ENCODE assay signal across 13 cellular contexts in the genomic region with DNA sequence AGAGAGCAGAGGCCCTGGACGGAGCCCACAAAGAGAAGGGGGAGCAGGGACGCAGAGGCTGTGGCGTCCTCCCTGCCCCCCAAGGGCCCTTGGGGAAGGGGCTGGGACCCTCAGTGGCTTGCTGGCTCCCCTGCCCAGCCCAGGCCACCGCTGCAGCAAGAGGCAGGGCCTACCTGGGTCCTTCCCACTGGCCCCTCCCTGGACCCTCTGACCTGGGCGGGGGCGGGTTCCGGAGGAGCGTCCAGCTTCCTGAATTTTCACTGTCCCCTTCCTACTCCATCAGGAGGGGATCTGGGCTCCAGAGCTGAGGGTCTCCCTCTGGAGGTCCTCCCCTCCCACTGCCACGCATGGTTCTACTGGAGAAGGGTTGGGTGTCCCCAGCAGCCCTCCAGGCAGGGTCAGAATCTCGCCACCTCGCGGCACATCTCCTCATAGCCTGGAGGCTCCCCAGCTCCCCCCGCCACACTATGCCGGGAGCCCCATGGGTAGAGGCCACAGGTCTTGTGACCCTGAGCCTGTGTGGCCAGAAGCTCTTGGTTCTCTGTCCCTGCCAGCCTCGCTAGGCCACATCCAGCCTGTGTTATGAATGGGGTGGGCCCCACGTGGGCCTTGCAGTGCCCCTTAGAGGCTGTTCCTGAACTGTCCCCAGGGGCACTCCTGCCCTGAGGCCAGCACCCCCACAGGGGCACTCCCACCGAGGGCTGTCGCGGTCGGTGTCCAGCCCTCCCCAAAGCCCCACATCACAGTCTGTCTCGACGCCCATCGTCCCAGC. TPM values are rescaled to one million over a fixed set of nuclear protein-coding genes. Genes with fewer than 3 reads are reported as not detected.
DNase-seq lines count a peak whose midpoint lies in the region; ATAC-seq and TF ChIP-seq lines count a peak whose summit lies in the region.
"Had no signal": no experiment of that assay in that cellular context is flagged by ENCODE, and none has a peak within 500 bp of the region (broad histone marks: within the 10 kb centered on the region; RNA-seq: fewer than 3 reads in every experiment).

No MANE protein-coding gene starts in this region.

- no peaks in the 10 kb centered on the region for H3K9me3 ChIP-seq in right lobe of liver
- no peaks in the 10 kb centered on the region for H3K9me3 ChIP-seq in subcutaneous abdominal adipose tissue (ENCODE audit: control insufficient read depth in 5 of 5, low read length in 5 of 5)

- H3K27me3 ChIP-seq in right lobe of liver (no peaks in the 10 kb centered on the region), subcutaneous abdominal adipose tissue (ENCODE audit: control insufficient read depth in 5 of 5, insufficient read depth in 4 of 5, low read length in 5 of 5) (peaks cover 45 to 68% (median 53%) of the 10 kb centered on the region in 5 donors)

- TF ChIP-seq CTCF in right lobe of liver (IDR thresholded peaks at IDR 0.05): no peak
- TF ChIP-seq CTCF in type B pancreatic cell (conservative IDR thresholded peaks at IDR 0.05): no peak

- H3K27ac ChIP-seq in right lobe of liver (peak overlapping the region in 2 of 3 donors; percentile 4 to 67), subcutaneous abdominal adipose tissue (ENCODE audit: low read depth, low read length) (peak overlapping the region; percentile 82)

- peak overlapping the region in 3 of 5 donors; percentile 1 to 69 (median 43) for H3K9ac ChIP-seq in subcutaneous abdominal adipose tissue (ENCODE audit: low read length in 5 of 5)

- H3K4me3 ChIP-seq in right lobe of liver (peak overlapping the region in 1 of 3 donors; percentile 2), subcutaneous abdominal adipose tissue (ENCODE audit: low read depth in 1 of 5, low read length in 5 of 5) (peak overlapping the region in 3 of 5 donors; percentile 58 to 65 (median 58))

- H3K27ac Mint-ChIP-seq in activated T-cell treated with anti-CD3 and anti-CD28 coated beads, Interleukin-2, amount 50 U/mL, for 72 hours: no peak overlapping the region
- no peak overlapping the region for H3K27ac Mint-ChIP-seq in activated T-helper 2 cell treated with anti-CD3 and anti-CD28 coated beads, Interferon-gamma antibody, Interleukin-2, Interleukin-4, amounts not matched to agents 10 μg/mL and 5 μg/mL and 100 μg/mL, durations not matched to agents 14 hours and 24 hours and 36 hours
- H3K27ac Mint-ChIP-seq in type B pancreatic cell: no peak overlapping the region
- H3K27ac Mint-ChIP-seq: activated naive CD4-positive, alpha-beta T cell treated with anti-CD3 and anti-CD28 coated beads, Interleukin-2, amount 50 U/mL, for 72 hours; T-cell had no signal

- no peaks in the 10 kb centered on the region for H3K9me3 Mint-ChIP-seq in activated T-cell treated with anti-CD3 and anti-CD28 coated beads, Interleukin-2, amount 50 U/mL, for 72 hours
- no peaks in the 10 kb centered on the region for H3K9me3 Mint-ChIP-seq in activated T-helper 2 cell treated with anti-CD3 and anti-CD28 coated beads, Interferon-gamma antibody, Interleukin-2, Interleukin-4, amounts not matched to agents 10 μg/mL and 5 μg/mL and 100 μg/mL, durations not matched to agents 14 hours and 24 hours and 36 hours
- H3K9me3 Mint-ChIP-seq in type B pancreatic cell: no peaks in the 10 kb centered on the region
- H3K9me3 Mint-ChIP-seq: activated naive CD4-positive, alpha-beta T cell treated with anti-CD3 and anti-CD28 coated beads, Interleukin-2, amount 50 U/mL, for 72 hours; T-cell had no signal

- no peaks in the 10 kb centered on the region for H3K36me3 ChIP-seq in right lobe of liver
- H3K36me3 ChIP-seq in subcutaneous abdominal adipose tissue (ENCODE audit: control insufficient read depth in 5 of 5, insufficient read depth in 5 of 5, low read length in 5 of 5): peaks cover 0 to 6% (median 3%) of the 10 kb centered on the region in 5 donors

- H3K27me3 Mint-ChIP-seq in activated T-cell treated with anti-CD3 and anti-CD28 coated beads, Interleukin-2, amount 50 U/mL, for 72 hours (ENCODE audit: low read depth): peaks cover 36% of the 10 kb centered on the region
- peaks cover 28% of the 10 kb centered on the region for H3K27me3 Mint-ChIP-seq in activated T-helper 2 cell treated with anti-CD3 and anti-CD28 coated beads, Interferon-gamma antibody, Interleukin-2, Interleukin-4, amounts not matched to agents 10 μg/mL and 5 μg/mL and 100 μg/mL, durations not matched to agents 14 hours and 24 hours and 36 hours (ENCODE audit: low read depth)
- peaks cover 55% of the 10 kb centered on the region for H3K27me3 Mint-ChIP-seq in type B pancreatic cell

- peaks cover 4% of the 10 kb centered on the region for H3K4me1 Mint-ChIP-seq in activated T-cell treated with anti-CD3 and anti-CD28 coated beads, Interleukin-2, amount 50 U/mL, for 72 hours (ENCODE audit: low read depth)
- peaks cover 7% of the 10 kb centered on the region for H3K4me1 Mint-ChIP-seq in activated T-helper 2 cell treated with anti-CD3 and anti-CD28 coated beads, Interferon-gamma antibody, Interleukin-2, Interleukin-4, amounts not matched to agents 10 μg/mL and 5 μg/mL and 100 μg/mL, durations not matched to agents 14 hours and 24 hours and 36 hours (ENCODE audit: low read depth)
- peaks cover 13% of the 10 kb centered on the region for H3K4me1 Mint-ChIP-seq in type B pancreatic cell (ENCODE audit: unreplicated experiment)

- H3K36me3 Mint-ChIP-seq in activated T-cell treated with anti-CD3 and anti-CD28 coated beads, Interleukin-2, amount 50 U/mL, for 72 hours (ENCODE audit: insufficient read depth in 2 of 2): no peaks in the 10 kb centered on the region
- H3K36me3 Mint-ChIP-seq in activated T-helper 2 cell treated with anti-CD3 and anti-CD28 coated beads, Interferon-gamma antibody, Interleukin-2, Interleukin-4, amounts not matched to agents 10 μg/mL and 5 μg/mL and 100 μg/mL, durations not matched to agents 14 hours and 24 hours and 36 hours (ENCODE audit: low read depth): no peaks in the 10 kb centered on the region
- H3K36me3 Mint-ChIP-seq in type B pancreatic cell: no peaks in the 10 kb centered on the region
- H3K36me3 Mint-ChIP-seq: activated naive CD4-positive, alpha-beta T cell treated with anti-CD3 and anti-CD28 coated beads, Interleukin-2, amount 50 U/mL, for 72 hours; T-cell had no signal

- TF ChIP-seq POLR2A in right lobe of liver (IDR thresholded peaks at IDR 0.05): no peak

- H3K4me1 ChIP-seq in right lobe of liver (no peaks in the 10 kb centered on the region), subcutaneous abdominal adipose tissue (ENCODE audit: control insufficient read depth in 5 of 5, insufficient read depth in 5 of 5, low read length in 5 of 5) (peaks cover 0 to 63% (median 13%) of the 10 kb centered on the region in 5 donors)

- ATAC-seq in activated T-cell treated with anti-CD3 and anti-CD28 coated beads, Interleukin-2, amount 50 U/mL, for 72 hours (replicated peaks in 1 of 2): no peak
- no peak for ATAC-seq in right lobe of liver
- ATAC-seq in HG03378 (IDR thresholded peaks at IDR 0.05; ENCODE audit: unreplicated experiment): no peak
- no peak for ATAC-seq in sciatic nerve
- ATAC-seq: activated naive CD4-positive, alpha-beta T cell treated with anti-CD3 and anti-CD28 coated beads, Interleukin-2, amount 50 U/mL, for 72 hours; T-cell had no signal

- peak overlapping the region; percentile 40 to 71 for H3K4me3 Mint-ChIP-seq in activated T-cell treated with anti-CD3 and anti-CD28 coated beads, Interleukin-2, amount 50 U/mL, for 72 hours
- peak overlapping the region; percentile 13 for H3K4me3 Mint-ChIP-seq in activated T-helper 2 cell treated with anti-CD3 and anti-CD28 coated beads, Interferon-gamma antibody, Interleukin-2, Interleukin-4, amounts not matched to agents 10 μg/mL and 5 μg/mL and 100 μg/mL, durations not matched to agents 14 hours and 24 hours and 36 hours (ENCODE audit: low read depth)
- no peak overlapping the region for H3K4me3 Mint-ChIP-seq in type B pancreatic cell

- WGBS in right lobe of liver (ENCODE audit: insufficient coverage, low coverage, low lambda C conversion rate, missing lambda C conversion rate): 83% methylated on average over 1 of the region's 23 CpGs

- no peak for DNase-seq in activated T-cell treated with anti-CD3 and anti-CD28 coated beads, Interleukin-2, amount 50 U/mL, for 72 hours
- DNase-seq in activated T-cell treated with anti-CD3 and anti-CD28 coated beads, Interleukin-2, amount 50 U/mL, for 48 hours: no peak
- DNase-seq in activated T-helper 2 cell treated with anti-CD3 and anti-CD28 coated beads, Interferon-gamma antibody, Interleukin-2, Interleukin-4, amounts not matched to agents 10 μg/mL and 5 μg/mL and 100 μg/mL, durations not matched to agents 14 hours and 24 hours and 36 hours (ENCODE audit: low spot score): no peak
- DNase-seq in right lobe of liver (no peak), type B pancreatic cell (ENCODE audit: extremely low spot score, unreplicated experiment) (no peak), sciatic nerve (ENCODE audit: low spot score) (no peak)
- DNase-seq: DMS153, mammary epithelial cell, T-cell, trophoblast cell had no signal

- intact Hi-C loops in activated T-helper 2 cell treated with anti-CD3 and anti-CD28 coated beads, Interferon-gamma antibody, Interleukin-2, Interleukin-4, amounts not matched to agents 10 μg/mL and 5 μg/mL and 100 μg/mL, durations not matched to agents 14 hours and 24 hours and 36 hours (cut with micrococcal nuclease): no loop called here
- intact Hi-C loops in right lobe of liver (cut with DNase I) (no loop called here), sciatic nerve (cut with DNase I) (no loop called here)

RNA-seq across cellular contexts. Expression of a gene that starts 1.0 kb away (rescaled TPM):
- total RNA-seq in activated T-cell treated with anti-CD3 and anti-CD28 coated beads, Interleukin-2, amount 50 U/mL, for 72 hours: under 1 TPM; 0.46 to 0.72 TPM
- total RNA-seq in activated T-helper 2 cell treated with anti-CD3 and anti-CD28 coated beads, Interferon-gamma antibody, Interleukin-2, Interleukin-4, amounts not matched to agents 10 μg/mL and 5 μg/mL and 100 μg/mL, durations not matched to agents 14 hours and 24 hours and 36 hours: 1.0 and 1.1 TPM in 2 replicates
- total RNA-seq in right lobe of liver (1 to 10 TPM; 4.1 to 7.8 (median 5.6) TPM), type B pancreatic cell (ENCODE audit: low replicate concordance) (0.72 and 1.2 TPM in 2 replicates), sciatic nerve (134 TPM)

RNA-seq across cellular contexts. Expression of a gene that starts 12.6 kb away (rescaled TPM):
- 10 to 100 TPM; 55.5 to 61.6 TPM for total RNA-seq in activated T-cell treated with anti-CD3 and anti-CD28 coated beads, Interleukin-2, amount 50 U/mL, for 72 hours
- 49.0 and 49.9 TPM in 2 replicates for total RNA-seq in activated T-helper 2 cell treated with anti-CD3 and anti-CD28 coated beads, Interferon-gamma antibody, Interleukin-2, Interleukin-4, amounts not matched to agents 10 μg/mL and 5 μg/mL and 100 μg/mL, durations not matched to agents 14 hours and 24 hours and 36 hours
- 10 to 100 TPM; 14.8 to 45.6 (median 28.6) TPM for total RNA-seq in right lobe of liver
- total RNA-seq in type B pancreatic cell (ENCODE audit: low replicate concordance): 33.4 and 73.3 TPM in 2 replicates
- total RNA-seq in sciatic nerve: 81.2 TPM

RNA-seq across cellular contexts. Expression of a gene that starts 14.5 kb away (rescaled TPM):
- 10 to 100 TPM; 28.6 to 35.6 TPM for total RNA-seq in activated T-cell treated with anti-CD3 and anti-CD28 coated beads, Interleukin-2, amount 50 U/mL, for 72 hours
- total RNA-seq in activated T-helper 2 cell treated with anti-CD3 and anti-CD28 coated beads, Interferon-gamma antibody, Interleukin-2, Interleukin-4, amounts not matched to agents 10 μg/mL and 5 μg/mL and 100 μg/mL, durations not matched to agents 14 hours and 24 hours and 36 hours: 3.8 and 4.3 TPM in 2 replicates
- total RNA-seq in right lobe of liver (1 to 10 TPM in 1 of 6 experiments, under 1 TPM in 4, not detected in 1; 0.29 to 1.1 (median 0.44) TPM), type B pancreatic cell (ENCODE audit: low replicate concordance) (3.0 and 7.4 TPM in 2 replicates), sciatic nerve (2.1 TPM)

RNA-seq across cellular contexts. Expression of a gene that starts 28.9 kb away (rescaled TPM):
- 10 to 100 TPM; 38.1 to 40.0 TPM for total RNA-seq in activated T-cell treated with anti-CD3 and anti-CD28 coated beads, Interleukin-2, amount 50 U/mL, for 72 hours
- 42.0 and 43.3 TPM in 2 replicates for total RNA-seq in activated T-helper 2 cell treated with anti-CD3 and anti-CD28 coated beads, Interferon-gamma antibody, Interleukin-2, Interleukin-4, amounts not matched to agents 10 μg/mL and 5 μg/mL and 100 μg/mL, durations not matched to agents 14 hours and 24 hours and 36 hours
- total RNA-seq in right lobe of liver (10 to 100 TPM in 2 of 6 experiments, 1 to 10 TPM in 4; 2.6 to 10.9 (median 5.7) TPM), type B pancreatic cell (ENCODE audit: low replicate concordance) (8.4 and 9.5 TPM in 2 replicates), sciatic nerve (10.8 TPM)

RNA-seq across cellular contexts. Expression of a gene that starts 29.4 kb away (rescaled TPM):
- 1 to 10 TPM; 1.3 to 1.7 TPM for total RNA-seq in activated T-cell treated with anti-CD3 and anti-CD28 coated beads, Interleukin-2, amount 50 U/mL, for 72 hours
- total RNA-seq in activated T-helper 2 cell treated with anti-CD3 and anti-CD28 coated beads, Interferon-gamma antibody, Interleukin-2, Interleukin-4, amounts not matched to agents 10 μg/mL and 5 μg/mL and 100 μg/mL, durations not matched to agents 14 hours and 24 hours and 36 hours: 0.32 and 0.41 TPM in 2 replicates
- total RNA-seq in right lobe of liver (under 1 TPM in 5 of 6 experiments, not detected in 1; 0.13 to 0.32 (median 0.25) TPM), type B pancreatic cell (ENCODE audit: low replicate concordance) (0.50 and 1.9 TPM in 2 replicates), sciatic nerve (1.0 TPM)

Comparison
In these comparisons a context has a peak if more than half of its experiments do, and no peak if none do; other contexts are left out.
1. RNA of a gene that starts 1.0 kb away (total RNA-seq): 134 TPM in sciatic nerve (single experiment); 4.1 to 7.8 TPM in right lobe of liver, 1.0 to 1.1 TPM in activated T-helper 2 cell treated with anti-CD3 and anti-CD28 coated beads, Interferon-gamma antibody, Interleukin-2, Interleukin-4, amounts not matched to agents 10 μg/mL and 5 μg/mL and 100 μg/mL, durations not matched to agents 14 hours and 24 hours and 36 hours, 0.72 to 1.2 TPM in type B pancreatic cell and 0.46 to 0.72 TPM in activated T-cell treated with anti-CD3 and anti-CD28 coated beads, Interleukin-2, amount 50 U/mL, for 72 hours; every median in the first group is over 10 times any median in the second.